9 cellular contexts compared by ENCODE assay signal in the genomic region with DNA sequence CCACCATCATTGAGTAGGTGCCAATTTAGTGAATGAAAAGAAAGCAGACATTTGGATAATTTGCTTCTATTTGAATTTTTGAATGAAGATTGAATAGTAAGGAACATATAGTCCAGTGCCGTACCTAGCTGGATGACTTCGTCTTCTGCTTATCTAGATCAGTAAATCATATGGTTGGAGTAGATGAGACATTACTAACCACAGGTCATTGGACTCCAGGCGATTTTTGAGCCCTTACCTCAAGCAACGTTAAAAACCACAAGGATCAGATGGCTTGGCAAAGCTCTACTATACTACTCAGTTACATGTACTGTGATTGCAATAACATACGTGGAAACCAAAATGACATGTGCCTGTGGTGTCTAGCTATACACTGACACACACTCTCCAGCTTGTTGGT. TPM values are rescaled to one million over a fixed set of nuclear protein-coding genes. Genes with fewer than 3 reads are reported as not detected.
A peak's percentile ranks its signal among the peaks of the same experiment; 100 is the strongest.
DNase-seq lines count a peak whose midpoint lies in the region; ATAC-seq and TF ChIP-seq lines count a peak whose summit lies in the region.
"Had no signal": no experiment of that assay in that cellular context is flagged by ENCODE, and none has a peak within 500 bp of the region (broad histone marks: within the 10 kb centered on the region; RNA-seq: fewer than 3 reads in every experiment).

No MANE protein-coding gene starts in this region.

- peaks cover 38% of the 10 kb centered on the region for H3K79me2 ChIP-seq in mammary epithelial cell (ENCODE audit: insufficient read depth, low read length)

- no peak overlapping the region for H3K4me3 ChIP-seq in mammary epithelial cell (replicated peaks in 1 of 3; ENCODE audit: insufficient read depth in 1 of 3, low read depth in 2 of 3, low read length in 3 of 3)
- H3K4me3 ChIP-seq in neuronal stem cell (ENCODE audit: low read length in 2 of 2) = peak overlapping the region in 1 of 2 donors; percentile 62

- H3K27me3 ChIP-seq in mammary epithelial cell (ENCODE audit: insufficient read depth, low read length) (no peaks in the 10 kb centered on the region), neuronal stem cell (ENCODE audit: control insufficient read depth in 3 of 3, insufficient read depth in 3 of 3, low read depth in 1 of 3, low read length in 3 of 3) (no peaks in the 10 kb centered on the region)

- H2BK120ac ChIP-seq in neuronal stem cell (ENCODE audit: low read depth, low read length) = no peak overlapping the region

- TF ChIP-seq CTCF in mammary epithelial cell (conservative IDR thresholded peaks at IDR 0.05 in 1 of 2, IDR thresholded peaks at IDR 0.05 in 1 of 2; ENCODE audit: extremely low read depth in 1 of 2, insufficient read depth in 1 of 2, low read depth in 1 of 2, low read length in 2 of 2) (no peak), GM10266 (IDR thresholded peaks at IDR 0.05; ENCODE audit: control insufficient read depth, insufficient read depth, low read depth, missing control alignments) (no peak)

- H4K20me1 ChIP-seq in mammary epithelial cell (ENCODE audit: insufficient read depth, low read length) = no peaks in the 10 kb centered on the region

- H3K14ac ChIP-seq in neuronal stem cell (ENCODE audit: low read length) = no peak overlapping the region

- dilution Hi-C loops in mammary epithelial cell (cut with HindIII; ENCODE audit: low sequenced_read_pairs) = loop anchor here (5.0 kb wide), 2 partner anchors 38 to 98 kb away; partner anchors contain the start of gene TUBA1C

- no peaks in the 10 kb centered on the region for H3K9me3 ChIP-seq in mammary epithelial cell (replicated peaks; ENCODE audit: insufficient read depth, low read length)
- H3K9me3 ChIP-seq in neuronal stem cell (replicated peaks in 1 of 2; ENCODE audit: control insufficient read depth in 2 of 2, insufficient read depth in 1 of 2, low read depth in 1 of 2, low read length in 2 of 2) = no peaks in the 10 kb centered on the region

- peak overlapping the region; percentile 19 for H3K9ac ChIP-seq in mammary epithelial cell (ENCODE audit: insufficient read depth, low read length)
- H3K9ac ChIP-seq in neuronal stem cell (ENCODE audit: low read depth, low read length, poor library complexity) = no peak overlapping the region

- no peak for ATAC-seq in HG03565 (IDR thresholded peaks at IDR 0.05; ENCODE audit: unreplicated experiment)

- no peak overlapping the region for H2AK5ac ChIP-seq in neuronal stem cell (ENCODE audit: low read depth, low read length)

- WGBS in mammary epithelial cell (ENCODE audit: low coverage, missing lambda C conversion rate) = 6% methylated on average over 5 of the region's 5 CpGs
- WGBS in neuronal stem cell (ENCODE audit: extremely low coverage in 2 of 2, insufficient read length in 2 of 2, insufficient replicate concordance in 1 of 2), 2 donors = no CpG with 5 or more reads among the region's 5 CpGs

- H3K4me1 ChIP-seq in mammary epithelial cell (ENCODE audit: insufficient read depth, low read length) (peaks cover 28% of the 10 kb centered on the region), neuronal stem cell (ENCODE audit: control insufficient read depth in 2 of 2, insufficient read depth in 1 of 2, low read depth in 1 of 2, low read length in 2 of 2) (peaks cover 0 to 2% of the 10 kb centered on the region in 2 donors)

- H4K91ac ChIP-seq in neuronal stem cell (ENCODE audit: low read depth, low read length, poor library complexity) = no peak overlapping the region

- peaks cover 3% of the 10 kb centered on the region for H3K36me3 ChIP-seq in mammary epithelial cell (ENCODE audit: insufficient read depth, low read length)
- H3K36me3 ChIP-seq in neuronal stem cell (replicated peaks in 1 of 2; ENCODE audit: control insufficient read depth in 2 of 2, insufficient read depth in 2 of 2, low read length in 2 of 2) = peaks cover 0 to 2% of the 10 kb centered on the region in 2 donors

- intact Hi-C loops in mammary epithelial cell (cut with micrococcal nuclease) = loop anchor here (5.0 kb wide), 3 partner anchors 37 to 342 kb away; partner anchors contain the start of genes FMNL3 and PRPF40B

- H3K79me1 ChIP-seq in neuronal stem cell (ENCODE audit: low read depth, low read length) = no peaks in the 10 kb centered on the region

- no peak overlapping the region for H2BK5ac ChIP-seq in neuronal stem cell (ENCODE audit: low read length)

- in situ Hi-C loops in mammary epithelial cell (cut with MboI; ENCODE audit: low sequenced_read_pairs in 2 of 2) = no loop called here

- no peak overlapping the region for H4K8ac ChIP-seq in neuronal stem cell (ENCODE audit: low read depth, low read length)

- peak overlapping the region; percentile 77 for H3K27ac ChIP-seq in mammary epithelial cell (ENCODE audit: insufficient read depth, low read depth, low read length)
- H3K27ac ChIP-seq in neuronal stem cell (replicated peaks; ENCODE audit: low read length) = no peak overlapping the region

- H3K4me2 ChIP-seq in mammary epithelial cell (ENCODE audit: insufficient read depth, low read depth, low read length) (peak overlapping the region; percentile 48), neuronal stem cell (ENCODE audit: insufficient read depth, low read length, poor library complexity, severe bottlenecking) (no peak overlapping the region)

- H3K18ac ChIP-seq in neuronal stem cell (ENCODE audit: low read length) = no peak overlapping the region

- DNase-seq in NCI-H2029 (lab: John Stamatoyannopoulos, UW) (peak; percentile 15), NCI-H2029 treated with DMSO at 0.1 percent for 48 hours (lab: John Stamatoyannopoulos, UW) (no peak), MV-4-11 (lab: John Stamatoyannopoulos, UW) (peak; percentile 29), mammary epithelial cell (peak; percentile 93), non-pigmented ciliary epithelial cell (ENCODE audit: low read depth) (peak; percentile 90), GM10266 (ENCODE audit: extremely low spot score) (no peak), neuronal stem cell (ENCODE audit: low spot score) (no peak)
- DNase-seq: kidney had no signal

- no peak overlapping the region for H2BK15ac ChIP-seq in neuronal stem cell (ENCODE audit: low read length)

- no peak overlapping the region for H3K23ac ChIP-seq in neuronal stem cell (ENCODE audit: low read depth, low read length, poor library complexity)

- H2AFZ ChIP-seq in mammary epithelial cell (ENCODE audit: low read depth, low read length) (no peak overlapping the region), neuronal stem cell (ENCODE audit: low read length) (no peak overlapping the region)

- CTCF ChIA-PET in mammary epithelial cell (lab: Charles Lee; ENCODE audit: low non-redundant PET) = interaction anchor here (0.6 kb wide), 1 partner anchor 210 kb away, joined by 3 read pairs; no protein-coding TSS in a partner anchor

- no peak overlapping the region for H3K4ac ChIP-seq in neuronal stem cell (ENCODE audit: low read length)

- BruUV-seq in mammary epithelial cell (replicated peaks; lab: Mats Ljungman, UMichigan) = no TSS peak

- H2BK12ac ChIP-seq in neuronal stem cell (ENCODE audit: low read length) = no peak overlapping the region

RNA-seq across cellular contexts. Expression of gene SPATS2, which starts 1.7 kb away (rescaled TPM):
- 10 to 100 TPM; 22.3 to 51.2 TPM for total RNA-seq in mammary epithelial cell
- polyA plus RNA-seq in mammary epithelial cell = 35.2 TPM
- 88.5 TPM for polyA minus RNA-seq in mammary epithelial cell
- 52.9 TPM for polyA plus RNA-seq in neuronal stem cell (2013, experiment 1 of 2)
- polyA plus RNA-seq in neuronal stem cell (2013, experiment 2 of 2) = 53.9 TPM

RNA-seq across cellular contexts. Expression of gene DNAJC22, which starts 18.9 kb away (rescaled TPM):
- total RNA-seq in mammary epithelial cell = under 1 TPM; 0.14 to 0.17 TPM
- 0.03 TPM for polyA plus RNA-seq in mammary epithelial cell
- polyA minus RNA-seq in mammary epithelial cell = not detected
- 0.14 TPM for polyA plus RNA-seq in neuronal stem cell (2013, experiment 1 of 2)
- polyA plus RNA-seq in neuronal stem cell (2013, experiment 2 of 2) = 0.12 TPM

RNA-seq across cellular contexts. Expression of gene C1QL4, which starts 28.6 kb away (rescaled TPM):
- under 1 TPM in 1 of 2 donors, not detected in 1; 0.24 TPM for total RNA-seq in mammary epithelial cell
- polyA plus RNA-seq in mammary epithelial cell = 0.03 TPM
- polyA minus RNA-seq in mammary epithelial cell = not detected
- 0.77 TPM for polyA plus RNA-seq in neuronal stem cell (2013, experiment 1 of 2)
- 0.84 TPM for polyA plus RNA-seq in neuronal stem cell (2013, experiment 2 of 2)

RNA-seq across cellular contexts. Expression of gene TROAP, which starts 42.5 kb away (rescaled TPM):
- 10 to 100 TPM in 1 of 2 donors, under 1 TPM in 1; 0.33 to 34.2 TPM for total RNA-seq in mammary epithelial cell
- 23.0 TPM for polyA plus RNA-seq in mammary epithelial cell
- 30.6 TPM for polyA minus RNA-seq in mammary epithelial cell
- 82.7 TPM for polyA plus RNA-seq in neuronal stem cell (2013, experiment 1 of 2)
- 77.4 TPM for polyA plus RNA-seq in neuronal stem cell (2013, experiment 2 of 2)

Comparison
In these comparisons a context has a peak if more than half of its experiments do, and no peak if none do; other contexts are left out.
1. DNase-seq: peak in NCI-H2029 (single experiment), MV-4-11 (single experiment), mammary epithelial cell (single experiment) and non-pigmented ciliary epithelial cell (single experiment); none in NCI-H2029 treated with DMSO at 0.1 percent for 48 hours (single experiment), GM10266 (single experiment) and neuronal stem cell (single experiment).